ENCODE assay signal across 17 cellular contexts in the genomic region with DNA sequence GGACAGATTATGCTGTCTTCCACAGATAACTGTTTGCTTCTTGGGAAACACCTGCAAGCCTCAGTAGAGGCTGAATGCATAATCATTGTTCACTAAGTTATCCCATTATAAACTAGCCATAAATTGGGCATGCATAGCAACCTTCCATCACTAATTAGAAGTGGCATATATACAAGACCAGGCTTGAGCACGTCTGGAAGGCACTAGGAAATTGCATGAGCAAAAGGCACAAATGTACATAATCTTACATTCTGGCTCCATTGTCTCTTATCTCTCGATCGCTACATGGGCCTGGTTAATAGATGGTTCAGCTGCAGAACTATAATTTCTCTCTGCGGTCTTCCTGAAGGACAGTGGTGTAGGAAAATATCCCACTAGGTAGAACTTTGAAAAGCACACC.
DNase-seq lines count a peak whose midpoint lies in the region; ATAC-seq and TF ChIP-seq lines count a peak whose summit lies in the region.
"Had no signal": no experiment of that assay in that cellular context is flagged by ENCODE, and none has a peak within 500 bp of the region (broad histone marks: within the 10 kb centered on the region; RNA-seq: fewer than 3 reads in every experiment).

No MANE protein-coding gene starts in this region.

- no peak for ATAC-seq in GM21717 (IDR thresholded peaks at IDR 0.05; ENCODE audit: unreplicated experiment)
- ATAC-seq: GM23338 had no signal

- H3K4me3 Mint-ChIP-seq in activated CD4-positive, alpha-beta memory T cell treated with anti-CD3 and anti-CD28 coated beads, Interleukin-2, amount 10 ng/mL, durations not matched to agents 7 days and 5 days, result no peak overlapping the region
- no peak overlapping the region for H3K4me3 Mint-ChIP-seq in nephron progenitor cell
- H3K4me3 Mint-ChIP-seq: CD4-positive, CD25-positive, alpha-beta regulatory T cell; GM23338; H9; IgD-negative memory B cell had no signal

- H3K27me3 Mint-ChIP-seq in activated CD4-positive, alpha-beta memory T cell treated with anti-CD3 and anti-CD28 coated beads, Interleukin-2, amount 10 ng/mL, durations not matched to agents 7 days and 5 days, result no peaks in the 10 kb centered on the region
- H3K27me3 Mint-ChIP-seq in nephron progenitor cell (ENCODE audit: low read depth, poor library complexity), result no peaks in the 10 kb centered on the region
- H3K27me3 Mint-ChIP-seq: CD4-positive, CD25-positive, alpha-beta regulatory T cell; IgD-negative memory B cell had no signal

- peaks cover 6% of the 10 kb centered on the region for H3K9me3 Mint-ChIP-seq in activated CD4-positive, alpha-beta memory T cell treated with anti-CD3 and anti-CD28 coated beads, Interleukin-2, amount 10 ng/mL, durations not matched to agents 7 days and 5 days
- no peaks in the 10 kb centered on the region for H3K9me3 Mint-ChIP-seq in nephron progenitor cell
- H3K9me3 Mint-ChIP-seq: GM23338, H9 had no signal

- CTCF ChIA-PET in activated CD4-positive, alpha-beta memory T cell treated with anti-CD3 and anti-CD28 coated beads, Interleukin-2, amount 10 ng/mL, durations not matched to agents 7 days and 5 days (lab: Charles Lee), result no interaction called here

- no peak overlapping the region for H3K27ac Mint-ChIP-seq in activated CD4-positive, alpha-beta memory T cell treated with anti-CD3 and anti-CD28 coated beads, Interleukin-2, amount 10 ng/mL, durations not matched to agents 7 days and 5 days
- H3K27ac Mint-ChIP-seq in nephron progenitor cell, result no peak overlapping the region
- H3K27ac Mint-ChIP-seq: CD4-positive, CD25-positive, alpha-beta regulatory T cell; GM23338; H9; IgD-negative memory B cell had no signal

- no peaks in the 10 kb centered on the region for H3K36me3 Mint-ChIP-seq in activated CD4-positive, alpha-beta memory T cell treated with anti-CD3 and anti-CD28 coated beads, Interleukin-2, amount 10 ng/mL, durations not matched to agents 7 days and 5 days (ENCODE audit: low read depth)
- no peaks in the 10 kb centered on the region for H3K36me3 Mint-ChIP-seq in nephron progenitor cell (ENCODE audit: low read depth)
- H3K36me3 Mint-ChIP-seq: CD4-positive, CD25-positive, alpha-beta regulatory T cell; IgD-negative memory B cell had no signal

- peak; percentile 52 for DNase-seq in NCI-H748 (lab: John Stamatoyannopoulos, UW; ENCODE audit: unreplicated experiment)
- DNase-seq in NCI-H748 treated with DMSO at 0.1 percent for 48 hours (lab: John Stamatoyannopoulos, UW), result no peak
- peak; percentile 96 for DNase-seq in NCI-H146 treated with DMSO at 0.1 percent for 48 hours (lab: John Stamatoyannopoulos, UW; ENCODE audit: unreplicated experiment)
- DNase-seq in SK-N-DZ (ENCODE audit: low spot score), result peak; percentile 94
- DNase-seq in activated CD4-positive, alpha-beta memory T cell treated with anti-CD3 and anti-CD28 coated beads, Interleukin-2, amount 10 ng/mL, durations not matched to agents 7 days and 5 days, result no peak
- no peak for DNase-seq in nephron progenitor cell
- DNase-seq: 8988T; AML-193; Calu3; CD4-positive, CD25-positive, alpha-beta regulatory T cell; DMS 273 treated with DMSO at 0.1 percent for 48 hours; DMS79 treated with DMSO at 0.1 percent for 48 hours; EL; H9 had no signal

- POLR2A ChIA-PET in activated CD4-positive, alpha-beta memory T cell treated with anti-CD3 and anti-CD28 coated beads, Interleukin-2, amount 10 ng/mL, durations not matched to agents 7 days and 5 days (lab: Charles Lee), result no interaction called here

- TF ChIP-seq CTCF in nephron progenitor cell (IDR thresholded peaks at IDR 0.05), result no peak

- no peaks in the 10 kb centered on the region for H3K4me1 Mint-ChIP-seq in activated CD4-positive, alpha-beta memory T cell treated with anti-CD3 and anti-CD28 coated beads, Interleukin-2, amount 10 ng/mL, durations not matched to agents 7 days and 5 days
- H3K4me1 Mint-ChIP-seq in nephron progenitor cell, result no peaks in the 10 kb centered on the region
- H3K4me1 Mint-ChIP-seq: CD4-positive, CD25-positive, alpha-beta regulatory T cell; GM23338; H9; IgD-negative memory B cell had no signal

Comparison
In these comparisons a context has a peak if more than half of its experiments do, and no peak if none do; other contexts are left out.
1. DNase-seq: peak in NCI-H748 (single experiment), NCI-H146 treated with DMSO at 0.1 percent for 48 hours (single experiment) and SK-N-DZ (single experiment); none in NCI-H748 treated with DMSO at 0.1 percent for 48 hours (single experiment), activated CD4-positive, alpha-beta memory T cell treated with anti-CD3 and anti-CD28 coated beads, Interleukin-2, amount 10 ng/mL, durations not matched to agents 7 days and 5 days (single experiment) and nephron progenitor cell (single experiment).